16 cellular contexts compared by ENCODE assay signal in the genomic region with DNA sequence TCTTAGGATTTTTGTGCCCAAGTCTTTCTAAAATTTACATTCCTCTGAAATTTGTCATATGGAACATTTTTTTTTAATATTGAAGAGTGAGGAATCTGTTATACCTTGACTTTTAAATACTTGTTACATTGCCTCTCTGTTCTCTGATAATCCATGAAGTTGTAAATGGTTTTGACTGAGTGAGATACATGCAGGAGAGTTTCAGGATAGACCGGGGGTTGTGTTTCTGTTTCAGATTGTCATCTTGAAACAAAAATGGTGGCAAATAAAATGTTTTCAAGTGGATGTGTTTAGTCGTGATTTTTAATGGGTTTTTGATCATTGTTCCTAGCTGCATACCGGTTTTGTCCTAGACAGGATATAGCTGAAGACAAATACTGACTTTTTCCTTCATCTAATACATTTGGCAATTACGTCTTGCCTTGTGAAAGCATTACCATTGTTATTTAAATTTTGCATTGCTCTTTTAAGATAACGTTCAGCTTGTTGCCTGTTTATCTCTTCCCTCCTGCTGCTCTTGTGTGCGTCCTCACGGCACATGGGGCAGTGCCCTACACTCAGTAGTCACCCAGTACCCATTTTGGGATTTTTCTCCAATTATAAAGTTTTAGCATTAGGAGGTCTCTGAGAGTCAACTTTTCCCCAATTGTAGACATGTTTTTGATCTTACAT.
DNase-seq lines count a peak whose midpoint lies in the region; ATAC-seq and TF ChIP-seq lines count a peak whose summit lies in the region.
"Had no signal": no experiment of that assay in that cellular context is flagged by ENCODE, and none has a peak within 500 bp of the region (broad histone marks: within the 10 kb centered on the region; RNA-seq: fewer than 3 reads in every experiment).

No MANE protein-coding gene starts in this region.

- TF ChIP-seq CTCF in OCI-LY3 (IDR thresholded peaks at IDR 0.05; ENCODE audit: low read depth, low read length) (no peak), endothelial cell (IDR thresholded peaks at IDR 0.05; ENCODE audit: unreplicated experiment) (no peak), psoas muscle (IDR thresholded peaks at IDR 0.05) (no peak)
- TF ChIP-seq CTCF in CD8-positive, alpha-beta T cell (IDR thresholded peaks at IDR 0.05), result no peak

- H3K4me1 Mint-ChIP-seq in stimulated activated naive CD8-positive, alpha-beta T cell treated with anti-CD3 and anti-CD28 coated beads, Interleukin-15, Interleukin-2, amounts not matched to agents 100 ng/mL and 50 ng/mL, for 24 hours (ENCODE audit: low read depth), result peaks cover 54% of the 10 kb centered on the region
- peaks cover 39% of the 10 kb centered on the region for H3K4me1 Mint-ChIP-seq in endothelial cell (ENCODE audit: unreplicated experiment)
- H3K4me1 Mint-ChIP-seq in CD8-positive, alpha-beta T cell (ENCODE audit: low read depth), result peaks cover 51% of the 10 kb centered on the region

- no peak overlapping the region for H3K9ac ChIP-seq in OCI-LY3 (ENCODE audit: low read length)

- no peak overlapping the region for H2AFZ ChIP-seq in OCI-LY3 (ENCODE audit: low read depth, low read length)

- H3K4me3 Mint-ChIP-seq in stimulated activated naive CD8-positive, alpha-beta T cell treated with anti-CD3 and anti-CD28 coated beads, Interleukin-15, Interleukin-2, amounts not matched to agents 100 ng/mL and 50 ng/mL, for 24 hours, result peak overlapping the region; percentile 32
- H3K4me3 Mint-ChIP-seq in endothelial cell (ENCODE audit: unreplicated experiment), result no peak overlapping the region
- no peak overlapping the region for H3K4me3 Mint-ChIP-seq in CD8-positive, alpha-beta T cell

- no peaks in the 10 kb centered on the region for H3K27me3 ChIP-seq in OCI-LY3 (ENCODE audit: low read depth, low read length)
- no peaks in the 10 kb centered on the region for H3K27me3 ChIP-seq in psoas muscle (ENCODE audit: insufficient read depth in 3 of 3, low read length in 2 of 3)
- H3K27me3 ChIP-seq in CD8-positive, alpha-beta T cell (ENCODE audit: insufficient read depth, low read length), result no peaks in the 10 kb centered on the region
- H3K27me3 ChIP-seq: testis had no signal

- H3K4me3 ChIP-seq in OCI-LY3 (ENCODE audit: low read length) (peak overlapping the region; percentile 9), psoas muscle (no peak overlapping the region)
- H3K4me3 ChIP-seq in CD8-positive, alpha-beta T cell (ENCODE audit: low read depth, low read length), result no peak overlapping the region
- H3K4me3 ChIP-seq: mucosa of descending colon, testis had no signal

- H3K36me3 ChIP-seq in OCI-LY3 (replicated peaks; ENCODE audit: low read depth, low read length), result no peaks in the 10 kb centered on the region
- H3K36me3 ChIP-seq in psoas muscle (ENCODE audit: insufficient read depth in 1 of 2, low read depth in 1 of 2), result no peaks in the 10 kb centered on the region
- no peaks in the 10 kb centered on the region for H3K36me3 ChIP-seq in CD8-positive, alpha-beta T cell (ENCODE audit: insufficient read depth, low read length)

- no peaks in the 10 kb centered on the region for H3K27me3 Mint-ChIP-seq in stimulated activated naive CD8-positive, alpha-beta T cell treated with anti-CD3 and anti-CD28 coated beads, Interleukin-15, Interleukin-2, amounts not matched to agents 100 ng/mL and 50 ng/mL, for 24 hours
- no peaks in the 10 kb centered on the region for H3K27me3 Mint-ChIP-seq in endothelial cell (ENCODE audit: unreplicated experiment)
- no peaks in the 10 kb centered on the region for H3K27me3 Mint-ChIP-seq in CD8-positive, alpha-beta T cell (ENCODE audit: low read depth)

- CTCF ChIA-PET in CD8-positive, alpha-beta T cell (lab: Charles Lee), result no interaction called here

- H3K79me2 ChIP-seq in OCI-LY3 (ENCODE audit: low read length), result peaks cover 13% of the 10 kb centered on the region

- no peak for ATAC-seq in stimulated activated naive CD8-positive, alpha-beta T cell treated with anti-CD3 and anti-CD28 coated beads, Interleukin-15, Interleukin-2, amounts not matched to agents 100 U/mL and 50 U/mL, for 24 hours
- ATAC-seq in GM18517 (IDR thresholded peaks at IDR 0.05; ENCODE audit: unreplicated experiment), result no peak
- ATAC-seq in psoas muscle, result no peak
- no peak for ATAC-seq in CD8-positive, alpha-beta T cell

- WGBS in psoas muscle, 3 donors, result 79 to 84% (median 82%) methylated on average over 7 of the region's 7 CpGs

- H3K27ac ChIP-seq in OCI-LY3 (ENCODE audit: low read length), result no peak overlapping the region
- no peak overlapping the region for H3K27ac ChIP-seq in psoas muscle
- no peak overlapping the region for H3K27ac ChIP-seq in CD8-positive, alpha-beta T cell (ENCODE audit: low read depth, low read length)
- H3K27ac ChIP-seq: testis had no signal

- peaks cover 22% of the 10 kb centered on the region for H3K4me1 ChIP-seq in OCI-LY3 (ENCODE audit: low read length)
- peaks cover 43% of the 10 kb centered on the region for H3K4me1 ChIP-seq in psoas muscle
- no peaks in the 10 kb centered on the region for H3K4me1 ChIP-seq in CD8-positive, alpha-beta T cell (ENCODE audit: insufficient read depth, low read length)
- H3K4me1 ChIP-seq: testis had no signal

- H3K27ac Mint-ChIP-seq in stimulated activated naive CD8-positive, alpha-beta T cell treated with anti-CD3 and anti-CD28 coated beads, Interleukin-15, Interleukin-2, amounts not matched to agents 100 ng/mL and 50 ng/mL, for 24 hours, result peak overlapping the region; percentile 56
- peak overlapping the region; percentile 9 for H3K27ac Mint-ChIP-seq in endothelial cell (ENCODE audit: unreplicated experiment)
- H3K27ac Mint-ChIP-seq in CD8-positive, alpha-beta T cell, result no peak overlapping the region

- peaks cover under 1% of the 10 kb centered on the region for H3K36me3 Mint-ChIP-seq in stimulated activated naive CD8-positive, alpha-beta T cell treated with anti-CD3 and anti-CD28 coated beads, Interleukin-15, Interleukin-2, amounts not matched to agents 100 ng/mL and 50 ng/mL, for 24 hours (ENCODE audit: low read depth)
- H3K36me3 Mint-ChIP-seq in endothelial cell (ENCODE audit: low read depth, unreplicated experiment), result no peaks in the 10 kb centered on the region
- peaks cover 7% of the 10 kb centered on the region for H3K36me3 Mint-ChIP-seq in CD8-positive, alpha-beta T cell

- H3K9me3 ChIP-seq in OCI-LY3 (ENCODE audit: insufficient read depth, low read length) (no peaks in the 10 kb centered on the region), psoas muscle (no peaks in the 10 kb centered on the region)
- H3K9me3 ChIP-seq in CD8-positive, alpha-beta T cell (ENCODE audit: low read length), result no peaks in the 10 kb centered on the region
- H3K9me3 ChIP-seq: mucosa of descending colon, testis had no signal

- POLR2A ChIA-PET in CD8-positive, alpha-beta T cell (lab: Charles Lee), result no interaction called here

- DNase-seq in stimulated activated naive CD8-positive, alpha-beta T cell treated with anti-CD3 and anti-CD28 coated beads, Interleukin-15, Interleukin-2, amounts not matched to agents 100 U/mL and 50 U/mL, for 24 hours, result no peak
- no peak for DNase-seq in endothelial cell (ENCODE audit: low spot score)
- DNase-seq in 8988T, result no peak
- no peak for DNase-seq in psoas muscle
- no peak for DNase-seq in CD8-positive, alpha-beta T cell
- DNase-seq: AML-193; anterior cingulate cortex; Calu3; NCI-H2107; NCI-H526 treated with DMSO at 0.1 percent for 48 hours; stimulated activated CD4-positive, alpha-beta T cell treated with anti-CD3 and anti-CD28 coated beads, Interleukin-4, amount 100 ng/mL, for 24 hours; testis had no signal

- H3K9me3 Mint-ChIP-seq in stimulated activated naive CD8-positive, alpha-beta T cell treated with anti-CD3 and anti-CD28 coated beads, Interleukin-15, Interleukin-2, amounts not matched to agents 100 ng/mL and 50 ng/mL, for 24 hours, result no peaks in the 10 kb centered on the region
- no peaks in the 10 kb centered on the region for H3K9me3 Mint-ChIP-seq in endothelial cell (ENCODE audit: unreplicated experiment)
- no peaks in the 10 kb centered on the region for H3K9me3 Mint-ChIP-seq in CD8-positive, alpha-beta T cell

- peaks cover 5% of the 10 kb centered on the region; the same call in 1 of the 2 replicates for H4K20me1 ChIP-seq in OCI-LY3 (ENCODE audit: insufficient read depth, low read length)

- H3K4me2 ChIP-seq in OCI-LY3 (ENCODE audit: low read length), result peak overlapping the region; percentile 44

- intact Hi-C loops in psoas muscle (cut with DNase I), result no loop called here
- intact Hi-C loops in CD8-positive, alpha-beta T cell (cut with DNase I, micrococcal nuclease), result no loop called here
